ENCODE assay signal across 15 cellular contexts in genomic region chr18:46711444-46711863, GRCh38. TPM values are rescaled to one million over a fixed set of nuclear protein-coding genes. Genes with fewer than 3 reads are reported as not detected.
DNase-seq lines count a peak whose midpoint lies in the region; ATAC-seq and TF ChIP-seq lines count a peak whose summit lies in the region.
"Had no signal": no experiment of that assay in that cellular context is flagged by ENCODE, and none has a peak within 500 bp of the region (broad histone marks: within the 10 kb centered on the region; RNA-seq: fewer than 3 reads in every experiment).

No MANE protein-coding gene starts in this region.

- H3K9me3 Mint-ChIP-seq in activated naive CD8-positive, alpha-beta T cell treated with anti-CD3 and anti-CD28 coated beads, Interleukin-2, amount 10 ng/mL, durations not matched to agents 7 days and 5 days = no peaks in the 10 kb centered on the region
- no peaks in the 10 kb centered on the region for H3K9me3 Mint-ChIP-seq in activated naive CD8-positive, alpha-beta T cell treated with anti-CD3 and anti-CD28 coated beads, Interleukin-2, amount 50 U/mL, for 24 hours
- H3K9me3 Mint-ChIP-seq: activated T-cell treated with anti-CD3 and anti-CD28 coated beads, Interleukin-2, amount 50 U/mL, for 4 hours; stimulated activated naive CD8-positive, alpha-beta T cell treated with anti-CD3 and anti-CD28 coated beads, Interleukin-15, amount 100 ng/mL, for 72 hours had no signal

- no peaks in the 10 kb centered on the region for H3K36me3 ChIP-seq in smooth muscle cell (ENCODE audit: low read depth)

- intact Hi-C loops in dorsolateral prefrontal cortex (cut with DNase I) = no loop called here

- peak overlapping the region; percentile 33 for H3K4me2 ChIP-seq in smooth muscle cell

- H3K4me3 Mint-ChIP-seq in activated naive CD8-positive, alpha-beta T cell treated with anti-CD3 and anti-CD28 coated beads, Interleukin-2, amount 10 ng/mL, durations not matched to agents 7 days and 5 days = no peak overlapping the region
- no peak overlapping the region for H3K4me3 Mint-ChIP-seq in activated naive CD8-positive, alpha-beta T cell treated with anti-CD3 and anti-CD28 coated beads, Interleukin-2, amount 50 U/mL, for 24 hours
- H3K4me3 Mint-ChIP-seq: activated T-cell treated with anti-CD3 and anti-CD28 coated beads, Interleukin-2, amount 50 U/mL, for 4 hours; stimulated activated naive CD8-positive, alpha-beta T cell treated with anti-CD3 and anti-CD28 coated beads, Interleukin-15, amount 100 ng/mL, for 72 hours had no signal

- ATAC-seq in activated naive CD8-positive, alpha-beta T cell treated with anti-CD3 and anti-CD28 coated beads, Interleukin-2, amount 10 ng/mL, durations not matched to agents 7 days and 5 days (ENCODE audit: low read depth) = no peak
- no peak for ATAC-seq in activated naive CD8-positive, alpha-beta T cell treated with anti-CD3 and anti-CD28 coated beads, Interleukin-2, amount 50 U/mL, for 24 hours
- no peak for ATAC-seq in HG02870 (IDR thresholded peaks at IDR 0.05; ENCODE audit: unreplicated experiment)
- no peak for ATAC-seq in HG02840 (IDR thresholded peaks at IDR 0.05; ENCODE audit: low FRiP score, unreplicated experiment)
- ATAC-seq: activated T-cell treated with anti-CD3 and anti-CD28 coated beads, Interleukin-2, amount 50 U/mL, for 4 hours; foreskin keratinocyte; stimulated activated naive CD8-positive, alpha-beta T cell treated with anti-CD3 and anti-CD28 coated beads, Interleukin-15, amount 100 ng/mL, for 72 hours had no signal

- H3K4me3 ChIP-seq in dorsolateral prefrontal cortex = no peak overlapping the region
- no peak overlapping the region for H3K4me3 ChIP-seq in smooth muscle cell

- no peaks in the 10 kb centered on the region for H4K20me1 ChIP-seq in smooth muscle cell (ENCODE audit: low read depth)

- H3K27ac Mint-ChIP-seq in activated naive CD8-positive, alpha-beta T cell treated with anti-CD3 and anti-CD28 coated beads, Interleukin-2, amount 10 ng/mL, durations not matched to agents 7 days and 5 days = peak overlapping the region; percentile 35
- H3K27ac Mint-ChIP-seq in activated naive CD8-positive, alpha-beta T cell treated with anti-CD3 and anti-CD28 coated beads, Interleukin-2, amount 50 U/mL, for 24 hours = no peak overlapping the region
- H3K27ac Mint-ChIP-seq: stimulated activated naive CD8-positive, alpha-beta T cell treated with anti-CD3 and anti-CD28 coated beads, Interleukin-15, amount 100 ng/mL, for 72 hours had no signal

- no peak overlapping the region for H3K9ac ChIP-seq in smooth muscle cell (ENCODE audit: low read depth)

- H3K27ac ChIP-seq in dorsolateral prefrontal cortex (peak overlapping the region in 39 of 59 donors; percentile 2 to 71 (median 50)), smooth muscle cell (ENCODE audit: low read depth) (no peak overlapping the region)
- H3K27ac ChIP-seq: foreskin keratinocyte, HL-60 had no signal

- H3K27me3 ChIP-seq in dorsolateral prefrontal cortex (no peaks in the 10 kb centered on the region), smooth muscle cell (ENCODE audit: low read depth) (peaks cover 14% of the 10 kb centered on the region)

- no peaks in the 10 kb centered on the region for H3K36me3 Mint-ChIP-seq in activated naive CD8-positive, alpha-beta T cell treated with anti-CD3 and anti-CD28 coated beads, Interleukin-2, amount 10 ng/mL, durations not matched to agents 7 days and 5 days
- no peaks in the 10 kb centered on the region for H3K36me3 Mint-ChIP-seq in activated naive CD8-positive, alpha-beta T cell treated with anti-CD3 and anti-CD28 coated beads, Interleukin-2, amount 50 U/mL, for 24 hours (ENCODE audit: low read depth)

- H3F3A ChIP-seq in smooth muscle cell (ENCODE audit: low read depth) = peaks cover 5% of the 10 kb centered on the region

- H3K4me1 ChIP-seq in smooth muscle cell (ENCODE audit: low read depth) = no peaks in the 10 kb centered on the region
- H3K4me1 ChIP-seq: foreskin keratinocyte had no signal

- H3K9me3 ChIP-seq in smooth muscle cell (replicated peaks; ENCODE audit: low read depth) = no peaks in the 10 kb centered on the region

- POLR2A ChIA-PET in activated naive CD8-positive, alpha-beta T cell treated with anti-CD3 and anti-CD28 coated beads, Interleukin-2, amount 10 ng/mL, durations not matched to agents 7 days and 5 days (lab: Charles Lee) = no interaction called here

- WGBS in smooth muscle cell (ENCODE audit: low lambda C conversion rate) = 35% methylated on average over 11 of the region's 11 CpGs

- no peak for TF ChIP-seq CTCF in dorsolateral prefrontal cortex (IDR thresholded peaks at IDR 0.05 in 54 of 56, conservative IDR thresholded peaks at IDR 0.05 in 2 of 56; ENCODE audit: low read depth in 1 of 56, partially characterized antibody in 56 of 56)
- no peak for TF ChIP-seq CTCF in smooth muscle cell (IDR thresholded peaks at IDR 0.05; ENCODE audit: borderline replicate concordance, insufficient read depth, poor library complexity, severe bottlenecking)

- no peak for DNase-seq in activated naive CD8-positive, alpha-beta T cell treated with anti-CD3 and anti-CD28 coated beads, Interleukin-2, amount 10 ng/mL, durations not matched to agents 7 days and 5 days
- no peak for DNase-seq in activated naive CD8-positive, alpha-beta T cell treated with anti-CD3 and anti-CD28 coated beads, Interleukin-2, amount 50 U/mL, for 24 hours
- peak; percentile 80 for DNase-seq in NAMALWA (ENCODE audit: low spot score)
- DNase-seq in dorsolateral prefrontal cortex = peak in 2 of 10 donors; percentile 40 to 51
- no peak for DNase-seq in smooth muscle cell (lab: John Stamatoyannopoulos, UW; ENCODE audit: unreplicated experiment)
- no peak for DNase-seq in 8988T
- DNase-seq: activated T-cell treated with anti-CD3 and anti-CD28 coated beads, Interleukin-2, amount 50 U/mL, for 4 hours; central memory CD4-positive, alpha-beta T cell; foreskin keratinocyte; NCI-H2029 treated with DMSO at 0.1 percent for 48 hours; stimulated activated CD4-positive, alpha-beta T cell treated with anti-CD3 and anti-CD28 coated beads, Interleukin-15, amount 100 ng/mL, for 24 hours; stimulated activated naive CD8-positive, alpha-beta T cell treated with anti-CD3 and anti-CD28 coated beads, Interleukin-15, amount 100 ng/mL, for 72 hours had no signal

- no peaks in the 10 kb centered on the region for H3K79me2 ChIP-seq in smooth muscle cell (ENCODE audit: low read depth)

- no peaks in the 10 kb centered on the region for H3K27me3 Mint-ChIP-seq in activated naive CD8-positive, alpha-beta T cell treated with anti-CD3 and anti-CD28 coated beads, Interleukin-2, amount 10 ng/mL, durations not matched to agents 7 days and 5 days
- no peaks in the 10 kb centered on the region for H3K27me3 Mint-ChIP-seq in activated naive CD8-positive, alpha-beta T cell treated with anti-CD3 and anti-CD28 coated beads, Interleukin-2, amount 50 U/mL, for 24 hours

- peaks cover 2% of the 10 kb centered on the region for H3K4me1 Mint-ChIP-seq in activated naive CD8-positive, alpha-beta T cell treated with anti-CD3 and anti-CD28 coated beads, Interleukin-2, amount 10 ng/mL, durations not matched to agents 7 days and 5 days
- H3K4me1 Mint-ChIP-seq in activated naive CD8-positive, alpha-beta T cell treated with anti-CD3 and anti-CD28 coated beads, Interleukin-2, amount 50 U/mL, for 24 hours = no peaks in the 10 kb centered on the region
- H3K4me1 Mint-ChIP-seq: stimulated activated naive CD8-positive, alpha-beta T cell treated with anti-CD3 and anti-CD28 coated beads, Interleukin-15, amount 100 ng/mL, for 72 hours had no signal

- peak overlapping the region; percentile 49 for H2AFZ ChIP-seq in smooth muscle cell (ENCODE audit: low read depth)

RNA-seq across cellular contexts. Expression of gene ST8SIA5, which starts 45.4 kb away (rescaled TPM):
- not detected for total RNA-seq in activated naive CD8-positive, alpha-beta T cell treated with anti-CD3 and anti-CD28 coated beads, Interleukin-2, amount 10 ng/mL, durations not matched to agents 7 days and 5 days
- total RNA-seq in dorsolateral prefrontal cortex (100 to 1,000 TPM in 4 of 120 experiments, 10 to 100 TPM in 116; 25.8 to 115 (median 77.9) TPM), smooth muscle cell (under 0.01 and 0.22 TPM in 2 replicates)
- 1.2 TPM in 1 of 2 replicates, not detected in the other for polyA plus RNA-seq in smooth muscle cell
- total RNA-seq: foreskin keratinocyte had no signal
- polyA plus RNA-seq: foreskin keratinocyte had no signal

RNA-seq across cellular contexts. Expression of gene LOXHD1, which starts 54.4 kb away (rescaled TPM):
- total RNA-seq in activated naive CD8-positive, alpha-beta T cell treated with anti-CD3 and anti-CD28 coated beads, Interleukin-2, amount 10 ng/mL, durations not matched to agents 7 days and 5 days = under 1 TPM; 0.26 to 0.39 TPM
- total RNA-seq in dorsolateral prefrontal cortex = 1 to 10 TPM in 98 of 120 experiments, under 1 TPM in 22; 0.29 to 6.4 (median 1.7) TPM
- not detected in 2 replicates for total RNA-seq in smooth muscle cell
- not detected in 2 replicates for polyA plus RNA-seq in smooth muscle cell
- total RNA-seq: activated T-cell treated with anti-CD3 and anti-CD28 coated beads, Interleukin-2, amount 50 U/mL, for 4 hours; foreskin keratinocyte had no signal
- polyA plus RNA-seq: foreskin keratinocyte had no signal

Comparison
In these comparisons a context has a peak if more than half of its experiments do, and no peak if none do; other contexts are left out.
1. RNA of gene ST8SIA5, which starts 45.4 kb away (total RNA-seq): 25.8 to 115 TPM in dorsolateral prefrontal cortex; under 0.01 to 0.22 TPM in smooth muscle cell and not detected in activated naive CD8-positive, alpha-beta T cell treated with anti-CD3 and anti-CD28 coated beads, Interleukin-2, amount 10 ng/mL, durations not matched to agents 7 days and 5 days; every median in the first group is over 10 times any median in the second.